Comparison of ENCODE assay signal across 2 cellular contexts in genomic region chr16:85642762-85643281, GRCh38.
TF ChIP-seq lines count a peak whose summit lies in the region.

No MANE protein-coding gene starts in this region.

TF ChIP-seq in HepG2, 621 proteins besides CTCF, POLR2A, EP300 and RAD21:
- TF ChIP-seq SIX1 (CRISPR knock-in tag; IDR thresholded peaks at IDR 0.05; ENCODE audit: borderline replicate concordance) (no peak), AGO2 (optimal IDR thresholded peaks at IDR 0.05; ENCODE audit: low read depth, low read length) (peak; percentile 54)

TF ChIP-seq in HEK293T, 16 proteins besides CTCF, POLR2A, EP300 and RAD21:
- TF ChIP-seq PKNOX1 (IDR thresholded peaks at IDR 0.05) (no peak), CTBP1 (IDR thresholded peaks at IDR 0.05; ENCODE audit: borderline replicate concordance) (no peak), FOXA1 (IDR thresholded peaks at IDR 0.05) (no peak), HDGF (IDR thresholded peaks at IDR 0.05; ENCODE audit: borderline replicate concordance) (no peak), FOXM1 (IDR thresholded peaks at IDR 0.05; ENCODE audit: borderline replicate concordance) (no peak), L3MBTL2 (conservative IDR thresholded peaks at IDR 0.05) (no peak), SUZ12 (IDR thresholded peaks at IDR 0.05) (no peak), BHLHE40 (IDR thresholded peaks at IDR 0.05; ENCODE audit: borderline replicate concordance) (no peak), NFRKB (IDR thresholded peaks at IDR 0.05) (no peak), ZNF384 (IDR thresholded peaks at IDR 0.05) (no peak)
